1 cellular context compared by ENCODE assay signal in the genomic region with DNA sequence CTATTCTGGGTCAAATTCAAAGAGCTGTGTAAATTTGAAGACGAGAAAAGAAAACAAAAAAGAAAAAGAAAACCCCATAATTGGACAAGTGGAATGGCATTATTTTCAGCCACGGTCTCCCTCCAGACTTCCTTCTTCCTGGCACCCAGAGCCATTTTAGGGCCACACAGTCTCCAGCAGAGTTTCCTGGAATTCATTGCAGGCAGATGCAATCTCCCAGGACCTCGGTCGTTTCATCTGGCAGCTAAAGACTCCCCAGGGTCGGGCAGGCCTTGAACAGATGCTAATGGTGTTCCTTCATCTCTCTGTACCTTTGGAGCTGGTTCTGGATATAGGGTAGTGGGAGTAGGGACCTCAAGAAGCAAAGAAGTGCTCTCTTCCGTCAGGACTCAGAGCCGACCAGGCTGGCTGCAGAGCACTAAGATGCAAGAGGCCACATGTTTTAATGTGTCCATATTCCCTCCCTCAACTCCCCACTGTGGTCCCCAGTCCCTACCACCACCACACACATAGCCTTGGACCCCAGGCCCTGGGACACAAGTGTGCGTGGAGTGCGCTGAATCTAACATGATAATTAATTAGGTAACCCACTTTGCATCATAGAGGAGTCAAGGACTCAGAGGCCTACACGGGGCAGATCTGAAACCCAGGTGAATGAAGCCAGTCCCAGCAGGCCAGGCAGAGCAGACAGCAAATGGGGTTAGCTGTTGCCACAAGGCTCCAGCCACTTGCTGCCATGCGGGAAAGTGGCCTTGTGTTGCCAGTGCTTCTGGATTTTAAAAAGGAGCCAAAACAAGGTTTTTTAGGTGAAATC.
TF ChIP-seq lines count a peak whose summit lies in the region.

No MANE protein-coding gene starts in this region.

TF ChIP-seq in K562, 482 proteins besides CTCF, POLR2A, EP300 and RAD21 (continued from another document):
- TF ChIP-seq, protein P1, sequence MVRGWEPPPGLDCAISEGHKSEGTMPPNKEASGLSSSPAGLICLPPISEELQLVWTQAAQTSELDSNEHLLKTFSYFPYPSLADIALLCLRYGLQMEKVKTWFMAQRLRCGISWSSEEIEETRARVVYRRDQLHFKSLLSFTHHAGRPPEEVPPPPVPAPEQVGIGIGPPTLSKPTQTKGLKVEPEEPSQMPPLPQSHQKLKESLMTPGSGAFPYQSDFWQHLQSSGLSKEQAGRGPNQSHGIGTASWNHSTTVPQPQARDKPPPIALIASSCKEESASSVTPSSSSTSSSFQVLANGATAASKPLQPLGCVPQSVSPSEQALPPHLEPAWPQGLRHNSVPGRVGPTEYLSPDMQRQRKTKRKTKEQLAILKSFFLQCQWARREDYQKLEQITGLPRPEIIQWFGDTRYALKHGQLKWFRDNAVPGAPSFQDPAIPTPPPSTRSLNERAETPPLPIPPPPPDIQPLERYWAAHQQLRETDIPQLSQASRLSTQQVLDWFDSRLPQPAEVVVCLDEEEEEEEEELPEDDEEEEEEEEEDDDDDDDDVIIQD (CRISPR knock-in tag; IDR thresholded peaks at IDR 0.05) = no peak
- no peak for TF ChIP-seq HSF4 (CRISPR knock-in tag; IDR thresholded peaks at IDR 0.05; ENCODE audit: borderline replicate concordance)
- TF ChIP-seq ID3 (CRISPR knock-in tag; IDR thresholded peaks at IDR 0.05) = no peak
- TF ChIP-seq ID3 (tag; IDR thresholded peaks at IDR 0.05) = no peak
- no peak for TF ChIP-seq ZNF143 (CRISPR knock-in tag; IDR thresholded peaks at IDR 0.05)
- no peak for TF ChIP-seq ZNF140 (CRISPR knock-in tag; IDR thresholded peaks at IDR 0.05)
- TF ChIP-seq U2AF1 (optimal IDR thresholded peaks at IDR 0.05; ENCODE audit: low read depth, low read length) = no peak
- no peak for TF ChIP-seq BDP1 (IDR thresholded peaks at IDR 0.05; ENCODE audit: insufficient read depth, insufficient read length)
- no peak for TF ChIP-seq ZBED1 (IDR thresholded peaks at IDR 0.05)
- TF ChIP-seq SMC3 (conservative IDR thresholded peaks at IDR 0.05; ENCODE audit: insufficient read depth, low read depth, low read length) = no peak
- TF ChIP-seq XRCC4 (IDR thresholded peaks at IDR 0.05; ENCODE audit: extremely low read depth, insufficient read depth, insufficient read length) = no peak
- TF ChIP-seq DEAF1 (CRISPR knock-in tag; IDR thresholded peaks at IDR 0.05) = no peak
- 0 out of 2 replicates have a peak, but pooled peaks have one; percentile 24 for TF ChIP-seq ELF1 (tag; IDR thresholded peaks at IDR 0.05)
TF ChIP-seq in K562: peak in this region for 4.
